ENCODE assay signal across 1 cellular context in the genomic region with DNA sequence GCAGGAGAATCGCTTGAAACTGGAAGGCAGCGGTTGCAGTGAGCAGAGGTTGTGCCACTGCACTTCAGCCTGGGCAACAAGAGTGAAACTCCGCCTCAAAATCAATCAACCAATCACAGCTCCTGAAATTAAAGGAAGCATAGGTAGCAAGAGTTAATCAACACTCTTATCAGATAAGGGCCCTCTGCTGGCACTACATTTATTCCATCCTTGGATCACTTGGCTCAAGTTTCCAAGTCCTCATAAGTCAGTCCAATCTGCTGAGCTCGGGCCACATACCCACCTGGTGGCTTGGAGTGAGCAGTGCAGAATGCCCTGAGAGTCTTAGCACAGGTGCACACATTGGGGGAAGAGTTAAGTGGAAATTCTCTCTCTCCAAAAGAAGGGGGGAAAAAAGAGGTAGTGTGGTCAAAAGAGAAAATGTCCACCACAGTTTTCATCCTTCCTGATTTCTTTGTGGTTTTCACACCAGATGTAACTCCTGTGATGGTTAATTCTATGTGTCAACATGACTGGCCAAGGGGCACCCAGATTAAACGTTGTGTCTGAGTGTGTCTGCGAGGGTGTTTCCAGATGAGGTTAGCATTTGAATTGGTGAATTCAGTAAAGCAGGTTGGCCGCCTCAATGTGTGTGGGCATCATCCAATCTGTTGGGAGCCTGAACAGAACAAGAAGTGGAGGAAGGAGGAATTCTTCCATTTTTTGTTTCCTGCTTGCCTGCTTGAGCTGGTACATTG.
TF ChIP-seq lines count a peak whose summit lies in the region.

No MANE protein-coding gene starts in this region.

TF ChIP-seq in IMR-90, 13 proteins besides CTCF, POLR2A, EP300 and RAD21 (continued from another document):
- TF ChIP-seq, protein P1, sequence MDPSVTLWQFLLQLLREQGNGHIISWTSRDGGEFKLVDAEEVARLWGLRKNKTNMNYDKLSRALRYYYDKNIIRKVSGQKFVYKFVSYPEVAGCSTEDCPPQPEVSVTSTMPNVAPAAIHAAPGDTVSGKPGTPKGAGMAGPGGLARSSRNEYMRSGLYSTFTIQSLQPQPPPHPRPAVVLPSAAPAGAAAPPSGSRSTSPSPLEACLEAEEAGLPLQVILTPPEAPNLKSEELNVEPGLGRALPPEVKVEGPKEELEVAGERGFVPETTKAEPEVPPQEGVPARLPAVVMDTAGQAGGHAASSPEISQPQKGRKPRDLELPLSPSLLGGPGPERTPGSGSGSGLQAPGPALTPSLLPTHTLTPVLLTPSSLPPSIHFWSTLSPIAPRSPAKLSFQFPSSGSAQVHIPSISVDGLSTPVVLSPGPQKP (IDR thresholded peaks at IDR 0.05; ENCODE audit: borderline replicate concordance, low read depth, low read length) = no peak
- TF ChIP-seq RCOR1 (IDR thresholded peaks at IDR 0.05; ENCODE audit: insufficient replicate concordance, low read length) (no peak), CEBPB (IDR thresholded peaks at IDR 0.05; ENCODE audit: low read depth, low read length) (no peak), MAFK (IDR thresholded peaks at IDR 0.05; ENCODE audit: low read depth, low read length) (no peak), CHD1 (IDR thresholded peaks at IDR 0.05; ENCODE audit: low read depth, low read length) (no peak), MXI1 (IDR thresholded peaks at IDR 0.05; ENCODE audit: borderline replicate concordance, low read depth, low read length) (no peak), RFX5 (IDR thresholded peaks at IDR 0.05; ENCODE audit: low read depth, low read length) (no peak), BHLHE40 (IDR thresholded peaks at IDR 0.05; ENCODE audit: low read depth, low read length) (no peak), NFE2L2 (IDR thresholded peaks at IDR 0.05; ENCODE audit: low read depth, low read length) (no peak), FOS (IDR thresholded peaks at IDR 0.05; ENCODE audit: low read depth, low read length) (no peak), MAZ (IDR thresholded peaks at IDR 0.05; ENCODE audit: borderline replicate concordance, low read depth, low read length) (no peak)
- TF ChIP-seq, protein P2, sequence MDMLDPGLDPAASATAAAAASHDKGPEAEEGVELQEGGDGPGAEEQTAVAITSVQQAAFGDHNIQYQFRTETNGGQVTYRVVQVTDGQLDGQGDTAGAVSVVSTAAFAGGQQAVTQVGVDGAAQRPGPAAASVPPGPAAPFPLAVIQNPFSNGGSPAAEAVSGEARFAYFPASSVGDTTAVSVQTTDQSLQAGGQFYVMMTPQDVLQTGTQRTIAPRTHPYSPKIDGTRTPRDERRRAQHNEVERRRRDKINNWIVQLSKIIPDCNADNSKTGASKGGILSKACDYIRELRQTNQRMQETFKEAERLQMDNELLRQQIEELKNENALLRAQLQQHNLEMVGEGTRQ (IDR thresholded peaks at IDR 0.05; ENCODE audit: low read depth, low read length) = no peak
TF ChIP-seq in IMR-90: peak in this region for 0.
